ENCODE assay signal across 1 cellular context in genomic region chr6:82363368-82364086, GRCh38.
TF ChIP-seq lines count a peak whose summit lies in the region.

Gene TPBG (plus strand): TSS chr6:82363817. CDS start chr6:82364962, 1,145 bp downstream.

TF ChIP-seq in HepG2, 621 proteins besides CTCF, POLR2A, EP300 and RAD21 (continued from another document and continues in another):
- TF ChIP-seq LRRFIP1 (CRISPR knock-in tag; conservative IDR thresholded peaks at IDR 0.05) (no peak), ZNF597 (CRISPR knock-in tag; IDR thresholded peaks at IDR 0.05) (no peak), ZNF580 (CRISPR knock-in tag; IDR thresholded peaks at IDR 0.05; ENCODE audit: borderline replicate concordance, low read depth) (no peak), ZNF24 (IDR thresholded peaks at IDR 0.05) (no peak), NONO (IDR thresholded peaks at IDR 0.05) (no peak), NONO (CRISPR knock-in tag; conservative IDR thresholded peaks at IDR 0.05) (0 out of 2 replicates have a peak, but pooled peaks have one; percentile 38), LBX2 (CRISPR knock-in tag; IDR thresholded peaks at IDR 0.05; ENCODE audit: borderline replicate concordance) (no peak), HNRNPLL (IDR thresholded peaks at IDR 0.05; ENCODE audit: low read depth, low read length, poor library complexity, severe bottlenecking) (peak; percentile 68), ZNF562 (CRISPR knock-in tag; IDR thresholded peaks at IDR 0.05; ENCODE audit: borderline replicate concordance) (no peak), TRIM22 (IDR thresholded peaks at IDR 0.05) (no peak), TAF15 (IDR thresholded peaks at IDR 0.05; ENCODE audit: low read depth, low read length, poor library complexity, severe bottlenecking) (peak; percentile 63), PTBP1 (IDR thresholded peaks at IDR 0.05; ENCODE audit: low read depth, low read length, poor library complexity, severe bottlenecking) (no peak), MIXL1 (CRISPR knock-in tag; IDR thresholded peaks at IDR 0.05) (no peak), TAF1 (CRISPR knock-in tag; IDR thresholded peaks at IDR 0.05) (no peak), MAZ (IDR thresholded peaks at IDR 0.05; ENCODE audit: borderline replicate concordance, low read depth, low read length) (no peak), MAZ (CRISPR knock-in tag; IDR thresholded peaks at IDR 0.05; ENCODE audit: low read depth) (no peak), E2F1 (CRISPR knock-in tag; IDR thresholded peaks at IDR 0.05) (no peak), SMAD1 (CRISPR knock-in tag; IDR thresholded peaks at IDR 0.05; ENCODE audit: borderline replicate concordance, low read depth) (no peak), ZNF251 (CRISPR knock-in tag; IDR thresholded peaks at IDR 0.05) (no peak), BCL6 (CRISPR knock-in tag; IDR thresholded peaks at IDR 0.05) (no peak), PHF20 (CRISPR knock-in tag; IDR thresholded peaks at IDR 0.05) (no peak), ZNF512B (CRISPR knock-in tag; IDR thresholded peaks at IDR 0.05; ENCODE audit: borderline replicate concordance) (no peak), ZNF260 (CRISPR knock-in tag; IDR thresholded peaks at IDR 0.05; ENCODE audit: borderline replicate concordance, low read depth) (no peak), MTA1 (CRISPR knock-in tag; IDR thresholded peaks at IDR 0.05; ENCODE audit: borderline replicate concordance) (no peak), PRDM15 (CRISPR knock-in tag; IDR thresholded peaks at IDR 0.05) (no peak), KDM6A (CRISPR knock-in tag; IDR thresholded peaks at IDR 0.05; ENCODE audit: low read depth) (no peak), NFKBIZ (CRISPR knock-in tag; IDR thresholded peaks at IDR 0.05) (no peak), DNMT3B (CRISPR knock-in tag; conservative IDR thresholded peaks at IDR 0.05) (no peak), ZNF629 (CRISPR knock-in tag; conservative IDR thresholded peaks at IDR 0.05) (no peak), SRF (IDR thresholded peaks at IDR 0.05; ENCODE audit: low read depth, low read length) (no peak), ONECUT2 (CRISPR knock-in tag; IDR thresholded peaks at IDR 0.05) (no peak), ARID5B (CRISPR knock-in tag; IDR thresholded peaks at IDR 0.05) (no peak), CREM (IDR thresholded peaks at IDR 0.05) (no peak), CREM (CRISPR knock-in tag; IDR thresholded peaks at IDR 0.05) (no peak), ZNF740 (CRISPR knock-in tag; IDR thresholded peaks at IDR 0.05) (no peak), FIP1L1 (IDR thresholded peaks at IDR 0.05; ENCODE audit: borderline replicate concordance, insufficient read depth, low read depth, low read length) (no peak), ZNF441 (CRISPR knock-in tag; IDR thresholded peaks at IDR 0.05; ENCODE audit: borderline replicate concordance) (no peak), ZNF3 (CRISPR knock-in tag; IDR thresholded peaks at IDR 0.05) (no peak), ZNF124 (CRISPR knock-in tag; IDR thresholded peaks at IDR 0.05) (no peak), U2AF1 (optimal IDR thresholded peaks at IDR 0.05; ENCODE audit: low read depth, low read length) (no peak), SOX6 (IDR thresholded peaks at IDR 0.05) (no peak), SOX6 (CRISPR knock-in tag; IDR thresholded peaks at IDR 0.05) (no peak), THAP11 (CRISPR knock-in tag; IDR thresholded peaks at IDR 0.05) (no peak), MLLT10 (CRISPR knock-in tag; IDR thresholded peaks at IDR 0.05) (no peak), ELF3 (CRISPR knock-in tag; IDR thresholded peaks at IDR 0.05) (no peak), ZNF30 (CRISPR knock-in tag; IDR thresholded peaks at IDR 0.05) (no peak), MBNL3 (CRISPR knock-in tag; conservative IDR thresholded peaks at IDR 0.05) (no peak)
